ENCODE assay signal across 21 cellular contexts in the genomic region with DNA sequence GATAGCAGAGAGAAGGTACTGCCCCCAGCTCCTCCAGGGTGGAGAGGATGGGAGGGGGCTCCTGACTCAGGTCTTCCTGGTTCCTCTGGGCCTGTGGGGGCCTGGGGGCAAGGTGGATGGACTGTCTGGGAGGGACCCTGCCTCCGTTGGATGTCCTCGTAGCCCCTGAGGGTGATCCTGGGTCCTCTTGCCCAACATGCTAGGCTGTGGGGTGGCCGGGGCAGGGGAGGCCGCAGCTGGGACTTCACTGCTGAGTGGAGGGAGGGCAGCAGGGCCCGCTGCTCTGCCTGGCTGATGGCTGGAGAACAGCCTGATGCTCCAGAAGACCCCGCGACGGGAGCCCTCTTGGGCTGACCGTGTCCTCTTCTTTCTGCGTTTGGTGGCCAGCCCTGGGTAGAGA. TPM values are rescaled to one million over a fixed set of nuclear protein-coding genes. Genes with fewer than 3 reads are reported as not detected.
DNase-seq lines count a peak whose midpoint lies in the region; ATAC-seq, FAIRE-seq and TF ChIP-seq lines count a peak whose summit lies in the region.
"Had no signal": no experiment of that assay in that cellular context is flagged by ENCODE, and none has a peak within 500 bp of the region (broad histone marks: within the 10 kb centered on the region; RNA-seq: fewer than 3 reads in every experiment).

No MANE protein-coding gene starts in this region.

- TF ChIP-seq CTCF in astrocyte (IDR thresholded peaks at IDR 0.05; ENCODE audit: insufficient read depth, low read depth, low read length) = no peak
- TF ChIP-seq CTCF in upper lobe of right lung (IDR thresholded peaks at IDR 0.05) = no peak

- no peak for DNase-seq in astrocyte (ENCODE audit: low read depth)
- DNase-seq in memory B cell (ENCODE audit: low spot score in 2 of 2) = no peak
- peak; percentile 57 for DNase-seq in upper lobe of right lung
- no peak for DNase-seq in H7
- DNase-seq in DMS53 treated with DMSO at 0.1 percent for 48 hours (lab: John Stamatoyannopoulos, UW; ENCODE audit: unreplicated experiment) = no peak
- DNase-seq in DMS153 treated with DMSO at 0.1 percent for 48 hours (lab: John Stamatoyannopoulos, UW; ENCODE audit: unreplicated experiment) = no peak
- DNase-seq: ACHN, BE2C, DMS153, DND-41, EL, IMR-90, KBM-7 had no signal

- peaks cover 16% of the 10 kb centered on the region for H3K79me2 ChIP-seq in astrocyte (ENCODE audit: insufficient read depth, low read length)

- peak overlapping the region in 9 of 11 experiments; percentile 33 to 63 (median 39); a peak in 13 of 22 replicates for H3K9ac ChIP-seq in BLaER1 treated with 17β-estradiol and CSF1 and Interleukin-3, amounts not matched to agents 10 nM and 100 nM
- no peak overlapping the region for H3K9ac ChIP-seq in astrocyte (ENCODE audit: low read length)

- H3K27me3 ChIP-seq in BLaER1 treated with 17β-estradiol and CSF1 and Interleukin-3, amounts not matched to agents 10 nM and 100 nM = no peaks in the 10 kb centered on the region
- H3K27me3 ChIP-seq in astrocyte (ENCODE audit: insufficient read depth, low read length) (no peaks in the 10 kb centered on the region), upper lobe of right lung (no peaks in the 10 kb centered on the region), H7 (ENCODE audit: control insufficient read depth, insufficient read depth, low read length) (no peaks in the 10 kb centered on the region)
- H3K27me3 ChIP-seq: BE2C had no signal

- intact Hi-C loops in upper lobe of right lung (cut with DNase I) = no loop called here

- H3K4me2 ChIP-seq in BLaER1 treated with 17β-estradiol and CSF1 and Interleukin-3, amounts not matched to agents 10 nM and 100 nM = peak overlapping the region in 6 of 11 experiments; percentile 10 to 53 (median 28); a peak in 2 of 22 replicates
- H3K4me2 ChIP-seq in astrocyte (ENCODE audit: low read length) = no peak overlapping the region

- ATAC-seq in memory B cell (ENCODE audit: low read depth) (no peak), upper lobe of right lung (no peak)

- peaks cover 41 to 67% (median 59%) of the 10 kb centered on the region in 10 experiments for H3K4me1 ChIP-seq in BLaER1 treated with 17β-estradiol and CSF1 and Interleukin-3, amounts not matched to agents 10 nM and 100 nM
- H3K4me1 ChIP-seq in astrocyte (ENCODE audit: insufficient read depth, low read length) (no peaks in the 10 kb centered on the region), upper lobe of right lung (peaks cover 9% of the 10 kb centered on the region)
- H3K4me1 ChIP-seq: BE2C, HAP-1 had no signal

- no peaks in the 10 kb centered on the region for H3K27me3 Mint-ChIP-seq in astrocyte (ENCODE audit: low read depth, unreplicated experiment)
- no peaks in the 10 kb centered on the region for H3K27me3 Mint-ChIP-seq in memory B cell
- H3K27me3 Mint-ChIP-seq: CD4-positive, alpha-beta memory T cell had no signal

- no peak overlapping the region for H2AFZ ChIP-seq in astrocyte (ENCODE audit: low read depth, low read length)

- H3K4me1 Mint-ChIP-seq in astrocyte (ENCODE audit: low read depth, unreplicated experiment) (peaks cover 2% of the 10 kb centered on the region), memory B cell (peaks cover 19% of the 10 kb centered on the region)

- H3K27ac Mint-ChIP-seq in astrocyte (ENCODE audit: unreplicated experiment) = no peak overlapping the region
- H3K27ac Mint-ChIP-seq in memory B cell = peak overlapping the region; percentile 58

- H3K9me3 Mint-ChIP-seq in astrocyte (ENCODE audit: unreplicated experiment) = no peaks in the 10 kb centered on the region
- no peaks in the 10 kb centered on the region for H3K9me3 Mint-ChIP-seq in memory B cell
- H3K9me3 Mint-ChIP-seq: CD4-positive, alpha-beta memory T cell had no signal

- H3K36me3 Mint-ChIP-seq in astrocyte (ENCODE audit: low read depth, unreplicated experiment) (peaks cover 21% of the 10 kb centered on the region), memory B cell (peaks cover 27% of the 10 kb centered on the region)

- H3K4me3 Mint-ChIP-seq in astrocyte (ENCODE audit: unreplicated experiment) = peak overlapping the region; percentile 60
- H3K4me3 Mint-ChIP-seq in memory B cell = no peak overlapping the region
- H3K4me3 Mint-ChIP-seq: CD14-positive monocyte; CD4-positive, alpha-beta memory T cell had no signal

- H3K4me3 ChIP-seq in BLaER1 treated with 17β-estradiol and CSF1 and Interleukin-3, amounts not matched to agents 10 nM and 100 nM = no peak overlapping the region
- H3K4me3 ChIP-seq in astrocyte (ENCODE audit: insufficient read depth, low read depth, low read length) (no peak overlapping the region), upper lobe of right lung (no peak overlapping the region), H7 (ENCODE audit: insufficient read depth, low read depth, low read length) (no peak overlapping the region)
- H3K4me3 ChIP-seq: HAP-1 had no signal

- H3K27ac ChIP-seq in BLaER1 treated with 17β-estradiol and CSF1 and Interleukin-3, amounts not matched to agents 10 nM and 100 nM = peak overlapping the region in 8 of 11 experiments; percentile 5 to 54 (median 27); a peak in 11 of 22 replicates
- no peak overlapping the region for H3K27ac ChIP-seq in astrocyte (ENCODE audit: low read depth, low read length)
- H3K27ac ChIP-seq in upper lobe of right lung = no peak overlapping the region

- FAIRE-seq in astrocyte (lab: Jason Lieb, UNC) = no peak
- FAIRE-seq: GM12891, GM19239, H1, HTR-8/SVneo had no signal

- H3K9me3 ChIP-seq in BLaER1 treated with 17β-estradiol and CSF1 and Interleukin-3, amounts not matched to agents 10 nM and 100 nM (replicated peaks in 1 of 11) = no peaks in the 10 kb centered on the region
- no peaks in the 10 kb centered on the region for H3K9me3 ChIP-seq in astrocyte (ENCODE audit: insufficient read depth, low read depth, low read length)
- no peaks in the 10 kb centered on the region for H3K9me3 ChIP-seq in upper lobe of right lung
- H3K9me3 ChIP-seq: BE2C, HAP-1 had no signal

- peaks cover 0 to 83% (median 15%) of the 10 kb centered on the region in 11 experiments; a peak in 13 of 22 replicates for H4K20me1 ChIP-seq in BLaER1 treated with 17β-estradiol and CSF1 and Interleukin-3, amounts not matched to agents 10 nM and 100 nM
- peaks cover 30% of the 10 kb centered on the region for H4K20me1 ChIP-seq in astrocyte (ENCODE audit: insufficient read depth, low read length)

- peaks cover 61 to 82% (median 74%) of the 10 kb centered on the region in 11 experiments for H3K36me3 ChIP-seq in BLaER1 treated with 17β-estradiol and CSF1 and Interleukin-3, amounts not matched to agents 10 nM and 100 nM
- peaks cover 13% of the 10 kb centered on the region for H3K36me3 ChIP-seq in astrocyte (ENCODE audit: insufficient read depth, low read length)
- H3K36me3 ChIP-seq in upper lobe of right lung = peaks cover 79% of the 10 kb centered on the region
- peaks cover 4% of the 10 kb centered on the region for H3K36me3 ChIP-seq in H7 (replicated peaks; ENCODE audit: control insufficient read depth, insufficient read depth, low read length)
- H3K36me3 ChIP-seq: BE2C had no signal

RNA-seq across cellular contexts. Expression of gene FRMD8, which starts 13.4 kb away (rescaled TPM):
- total RNA-seq in astrocyte (61.2 and 76.3 TPM in 2 replicates), upper lobe of right lung (37.1 TPM)
- total RNA-seq in H7 (2014; rRNA removed; shearing (Covaris generic)) = 24.5 and 37.1 TPM in 2 replicates

RNA-seq across cellular contexts. Expression of gene SLC25A45, which starts 17.4 kb away (rescaled TPM):
- 1.9 and 2.6 TPM in 2 replicates for total RNA-seq in astrocyte
- total RNA-seq in upper lobe of right lung = 11.5 TPM
- 0.73 and 0.81 TPM in 2 replicates for total RNA-seq in H7 (2014; rRNA removed; shearing (Covaris generic))

RNA-seq across cellular contexts. Expression of gene NEAT1, which starts 22.8 kb away (rescaled TPM):
- total RNA-seq in astrocyte (202 and 317 TPM in 2 replicates), upper lobe of right lung (1,120 TPM)
- 6.4 and 10.6 TPM in 2 replicates for total RNA-seq in H7 (2014; rRNA removed; shearing (Covaris generic))

RNA-seq across cellular contexts. Expression of gene TIGD3, which starts 45.3 kb away (rescaled TPM):
- total RNA-seq in astrocyte (0.20 and 0.29 TPM in 2 replicates), upper lobe of right lung (0.43 TPM)
- total RNA-seq in H7 (2014; rRNA removed; shearing (Covaris generic)) = 0.35 and 0.70 TPM in 2 replicates
- total RNA-seq: IMR-90 had no signal

Comparison
In these comparisons a context has a peak if more than half of its experiments do, and no peak if none do; other contexts are left out.
1. H3K27ac ChIP-seq: peak in BLaER1 treated with 17β-estradiol and CSF1 and Interleukin-3, amounts not matched to agents 10 nM and 100 nM (8 of 11); none in astrocyte (single experiment) and upper lobe of right lung (single experiment).
2. RNA of gene NEAT1, which starts 22.8 kb away (total RNA-seq): 1,120 TPM in upper lobe of right lung (single experiment) and 202 to 317 TPM in astrocyte; 6.4 to 10.6 TPM in H7; every median in the first group is over 10 times any median in the second.